15 cellular contexts compared by ENCODE assay signal in genomic region chr2:95057535-95058453, GRCh38. TPM values are rescaled to one million over a fixed set of nuclear protein-coding genes. Genes with fewer than 3 reads are reported as not detected.
DNase-seq lines count a peak whose midpoint lies in the region; ATAC-seq lines count a peak whose summit lies in the region.
"Had no signal": no experiment of that assay in that cellular context is flagged by ENCODE, and none has a peak within 500 bp of the region (broad histone marks: within the 10 kb centered on the region; RNA-seq: fewer than 3 reads in every experiment).

No MANE protein-coding gene starts in this region.

- H3K9me3 Mint-ChIP-seq in activated T-cell treated with anti-CD3 and anti-CD28 coated beads, Interleukin-2, amount 50 U/mL, for 4 hours, result no peaks in the 10 kb centered on the region
- H3K9me3 Mint-ChIP-seq: memory B cell; stimulated activated naive CD8-positive, alpha-beta T cell treated with anti-CD3 and anti-CD28 coated beads, Interleukin-15, Interleukin-2, amounts not matched to agents 100 ng/mL and 50 ng/mL, for 24 hours had no signal

- no peak overlapping the region for H3K4me3 Mint-ChIP-seq in activated T-cell treated with anti-CD3 and anti-CD28 coated beads, Interleukin-2, amount 50 U/mL, for 4 hours
- H3K4me3 Mint-ChIP-seq: memory B cell; stimulated activated naive CD8-positive, alpha-beta T cell treated with anti-CD3 and anti-CD28 coated beads, Interleukin-15, Interleukin-2, amounts not matched to agents 100 ng/mL and 50 ng/mL, for 24 hours had no signal

- peaks cover 49% of the 10 kb centered on the region for H3K4me1 Mint-ChIP-seq in activated T-cell treated with anti-CD3 and anti-CD28 coated beads, Interleukin-2, amount 50 U/mL, for 4 hours (ENCODE audit: low read depth)

- peaks cover 5% of the 10 kb centered on the region for H3K36me3 Mint-ChIP-seq in activated T-cell treated with anti-CD3 and anti-CD28 coated beads, Interleukin-2, amount 50 U/mL, for 4 hours (ENCODE audit: insufficient read depth)
- H3K36me3 Mint-ChIP-seq: memory B cell had no signal

- in situ Hi-C loops in SK-MEL-5 (cut with HindIII; ENCODE audit: low pct_unique_long_range_greater_than_20kb, low sequenced_read_pairs), result no loop called here

- DNase-seq in COLO829 (ENCODE audit: low spot score) (peak; percentile 95), SK-MEL-5 (ENCODE audit: low read depth, low spot score) (peak; percentile 96), hippocampal formation (lab: John Stamatoyannopoulos, UW) (peak; percentile 88 to 94), retina (peak; percentile 65)
- no peak for DNase-seq in activated T-cell treated with anti-CD3 and anti-CD28 coated beads, Interleukin-2, amount 50 U/mL, for 4 hours
- DNase-seq: GF-D8; NCI-H1694; NCI-H82; Right ventricle myocardium superior; stimulated activated CD4-positive, alpha-beta T cell treated with anti-CD3 and anti-CD28 coated beads, Interleukin-2, amount 100 ng/mL, for 48 hours had no signal

- ATAC-seq in GM18868 (IDR thresholded peaks at IDR 0.05; ENCODE audit: unreplicated experiment) (no peak), GM18520 (IDR thresholded peaks at IDR 0.05; ENCODE audit: unreplicated experiment) (no peak)
- ATAC-seq in activated T-cell treated with anti-CD3 and anti-CD28 coated beads, Interleukin-2, amount 50 U/mL, for 4 hours, result no peak

- no peaks in the 10 kb centered on the region for H3K27me3 Mint-ChIP-seq in activated T-cell treated with anti-CD3 and anti-CD28 coated beads, Interleukin-2, amount 50 U/mL, for 4 hours (ENCODE audit: low read depth)
- H3K27me3 Mint-ChIP-seq: stimulated activated naive CD8-positive, alpha-beta T cell treated with anti-CD3 and anti-CD28 coated beads, Interleukin-15, Interleukin-2, amounts not matched to agents 100 ng/mL and 50 ng/mL, for 24 hours had no signal

RNA-seq across cellular contexts. Expression of gene MAL, which starts 32.3 kb away (rescaled TPM):
- total RNA-seq in SK-MEL-5 (2014; rRNA removed; shearing (Covaris generic)), result not detected in 2 replicates
- 0.84 TPM in 1 of 2 replicates, not detected in the other for polyA plus RNA-seq in SK-MEL-5 (2015; cell fraction: cytosol; rRNA removed)
- not detected in 2 replicates for polyA plus RNA-seq in SK-MEL-5 (2015; cell fraction: nucleus; rRNA removed)
- 1 to 10 TPM; 5.6 to 6.1 (median 6.1) TPM for total RNA-seq in activated T-cell treated with anti-CD3 and anti-CD28 coated beads, Interleukin-2, amount 50 U/mL, for 4 hours
- total RNA-seq: pulmonary artery endothelial cell had no signal
